In the genomic region with DNA sequence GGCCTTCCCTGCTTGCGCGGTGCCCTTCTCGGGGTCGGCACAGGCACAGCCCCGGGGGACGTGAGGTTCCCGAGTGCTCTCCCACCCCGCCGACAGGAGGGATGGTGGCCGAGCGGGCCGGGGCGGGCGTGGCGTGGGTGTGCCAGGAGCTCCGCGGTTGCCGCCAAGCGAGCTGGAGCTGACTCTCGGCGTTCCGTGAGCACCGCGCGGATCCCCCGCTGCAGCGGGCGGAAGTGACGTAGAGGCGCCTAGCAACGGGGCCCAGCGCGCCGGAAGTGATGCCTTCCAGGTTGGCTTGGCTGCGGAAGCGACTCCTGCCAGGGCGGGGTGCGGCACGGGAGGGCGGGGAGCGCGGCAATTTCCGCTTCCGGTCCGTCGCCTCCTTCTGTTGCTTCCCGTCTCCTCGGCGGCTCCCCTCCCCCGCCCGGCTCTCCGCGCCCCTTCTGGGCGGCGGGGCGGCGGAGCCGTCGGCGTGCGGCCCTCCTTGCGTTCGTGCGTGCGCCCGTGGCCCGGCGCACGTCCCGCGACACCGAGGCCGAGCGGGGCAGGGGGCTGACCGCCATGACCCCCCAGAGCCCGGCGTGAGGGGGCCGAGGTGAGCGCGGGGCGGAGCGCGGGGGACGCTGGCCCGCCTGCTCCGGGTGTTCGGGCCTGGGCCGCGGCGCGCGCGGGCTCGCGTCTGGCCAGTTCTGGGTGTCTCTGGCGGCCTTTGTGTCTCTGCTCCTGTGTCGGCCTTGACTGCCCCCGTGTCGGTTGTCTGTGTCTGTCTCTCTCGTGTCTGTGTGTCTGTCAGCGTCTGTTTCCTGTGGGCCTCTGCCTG, we compare ENCODE assay signal across 1 cellular context.
TF ChIP-seq lines count a peak whose summit lies in the region.

A gene (plus strand): TSS at position 386 of the 820 bp plus-strand sequence. CDS start 3,402 bp downstream, outside the sequence.

TF ChIP-seq in HepG2, 621 proteins besides CTCF, POLR2A, EP300 and RAD21 (continued from another document and continues in another):
- TF ChIP-seq, protein P1, sequence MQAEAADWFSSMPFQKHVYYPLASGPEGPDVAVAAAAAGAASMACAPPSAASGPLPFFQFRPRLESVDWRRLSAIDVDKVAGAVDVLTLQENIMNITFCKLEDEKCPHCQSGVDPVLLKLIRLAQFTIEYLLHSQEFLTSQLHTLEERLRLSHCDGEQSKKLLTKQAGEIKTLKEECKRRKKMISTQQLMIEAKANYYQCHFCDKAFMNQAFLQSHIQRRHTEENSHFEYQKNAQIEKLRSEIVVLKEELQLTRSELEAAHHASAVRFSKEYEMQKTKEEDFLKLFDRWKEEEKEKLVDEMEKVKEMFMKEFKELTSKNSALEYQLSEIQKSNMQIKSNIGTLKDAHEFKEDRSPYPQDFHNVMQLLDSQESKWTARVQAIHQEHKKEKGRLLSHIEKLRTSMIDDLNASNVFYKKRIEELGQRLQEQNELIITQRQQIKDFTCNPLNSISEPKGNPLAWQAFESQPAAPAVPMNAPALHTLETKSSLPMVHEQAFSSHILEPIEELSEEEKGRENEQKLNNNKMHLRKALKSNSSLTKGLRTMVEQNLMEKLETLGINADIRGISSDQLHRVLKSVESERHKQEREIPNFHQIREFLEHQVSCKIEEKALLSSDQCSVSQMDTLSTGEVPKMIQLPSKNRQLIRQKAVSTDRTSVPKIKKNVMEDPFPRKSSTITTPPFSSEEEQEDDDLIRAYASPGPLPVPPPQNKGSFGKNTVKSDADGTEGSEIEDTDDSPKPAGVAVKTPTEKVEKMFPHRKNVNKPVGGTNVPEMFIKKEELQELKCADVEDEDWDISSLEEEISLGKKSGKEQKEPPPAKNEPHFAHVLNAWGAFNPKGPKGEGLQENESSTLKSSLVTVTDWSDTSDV (CRISPR knock-in tag; IDR thresholded peaks at IDR 0.05) = no peak
- TF ChIP-seq AGO2 (optimal IDR thresholded peaks at IDR 0.05; ENCODE audit: low read depth, low read length) (peak; percentile 99), KAT8 (CRISPR knock-in tag; IDR thresholded peaks at IDR 0.05) (peak; percentile 95), ZNF138 (CRISPR knock-in tag; IDR thresholded peaks at IDR 0.05; ENCODE audit: low read depth) (peak; percentile 63; the same call in 1 of the 2 replicates), POLR2AphosphoS5 (IDR thresholded peaks at IDR 0.05; ENCODE audit: low read depth, low read length) (peak; percentile 77), ETV5 (CRISPR knock-in tag; IDR thresholded peaks at IDR 0.05; ENCODE audit: borderline replicate concordance) (peak; percentile 92), JUND (CRISPR knock-in tag; IDR thresholded peaks at IDR 0.05) (no peak), SP1 (IDR thresholded peaks at IDR 0.05) (no peak), SP1 (CRISPR knock-in tag; IDR thresholded peaks at IDR 0.05) (0 out of 2 replicates have a peak, but pooled peaks have one; percentile 59), GATAD1 (CRISPR knock-in tag; IDR thresholded peaks at IDR 0.05) (peak; percentile 95), ZNF670 (CRISPR knock-in tag; IDR thresholded peaks at IDR 0.05; ENCODE audit: borderline replicate concordance) (peak; percentile 65; the same call in 1 of the 2 replicates), ZNF343 (CRISPR knock-in tag; IDR thresholded peaks at IDR 0.05) (peak; percentile 61; the same call in 1 of the 2 replicates), ZSCAN25 (CRISPR knock-in tag; IDR thresholded peaks at IDR 0.05) (peak; percentile 79), ZNF556 (CRISPR knock-in tag; IDR thresholded peaks at IDR 0.05; ENCODE audit: borderline replicate concordance) (peak; percentile 25; the same call in 1 of the 2 replicates), ZNF878 (CRISPR knock-in tag; IDR thresholded peaks at IDR 0.05) (no peak), HDAC1 (CRISPR knock-in tag; IDR thresholded peaks at IDR 0.05) (peak; percentile 89), SRF (IDR thresholded peaks at IDR 0.05; ENCODE audit: low read depth, low read length) (peak; percentile 38; the same call in 1 of the 2 replicates), SP4 (CRISPR knock-in tag; IDR thresholded peaks at IDR 0.05) (peak; percentile 61; the same call in 1 of the 2 replicates), RXRB (CRISPR knock-in tag; IDR thresholded peaks at IDR 0.05; ENCODE audit: borderline replicate concordance) (peak; percentile 44), ZMYM4 (CRISPR knock-in tag; IDR thresholded peaks at IDR 0.05) (peak; percentile 57; the same call in 1 of the 2 replicates), HOXD1 (CRISPR knock-in tag; IDR thresholded peaks at IDR 0.05) (0 out of 2 replicates have a peak, but pooled peaks have one; percentile 69), TCF7 (IDR thresholded peaks at IDR 0.05; ENCODE audit: low read depth) (no peak), ESRRA (CRISPR knock-in tag; IDR thresholded peaks at IDR 0.05; ENCODE audit: low read depth) (0 out of 2 replicates have a peak, but pooled peaks have one; percentile 43), SETDB1 (CRISPR knock-in tag; IDR thresholded peaks at IDR 0.05; ENCODE audit: borderline replicate concordance) (no peak), GABPA (IDR thresholded peaks at IDR 0.05; ENCODE audit: low read depth, low read length) (peak; percentile 92), GABPA (CRISPR knock-in tag; IDR thresholded peaks at IDR 0.05; ENCODE audit: low read depth) (peak; percentile 93)
- TF ChIP-seq, protein P2, sequence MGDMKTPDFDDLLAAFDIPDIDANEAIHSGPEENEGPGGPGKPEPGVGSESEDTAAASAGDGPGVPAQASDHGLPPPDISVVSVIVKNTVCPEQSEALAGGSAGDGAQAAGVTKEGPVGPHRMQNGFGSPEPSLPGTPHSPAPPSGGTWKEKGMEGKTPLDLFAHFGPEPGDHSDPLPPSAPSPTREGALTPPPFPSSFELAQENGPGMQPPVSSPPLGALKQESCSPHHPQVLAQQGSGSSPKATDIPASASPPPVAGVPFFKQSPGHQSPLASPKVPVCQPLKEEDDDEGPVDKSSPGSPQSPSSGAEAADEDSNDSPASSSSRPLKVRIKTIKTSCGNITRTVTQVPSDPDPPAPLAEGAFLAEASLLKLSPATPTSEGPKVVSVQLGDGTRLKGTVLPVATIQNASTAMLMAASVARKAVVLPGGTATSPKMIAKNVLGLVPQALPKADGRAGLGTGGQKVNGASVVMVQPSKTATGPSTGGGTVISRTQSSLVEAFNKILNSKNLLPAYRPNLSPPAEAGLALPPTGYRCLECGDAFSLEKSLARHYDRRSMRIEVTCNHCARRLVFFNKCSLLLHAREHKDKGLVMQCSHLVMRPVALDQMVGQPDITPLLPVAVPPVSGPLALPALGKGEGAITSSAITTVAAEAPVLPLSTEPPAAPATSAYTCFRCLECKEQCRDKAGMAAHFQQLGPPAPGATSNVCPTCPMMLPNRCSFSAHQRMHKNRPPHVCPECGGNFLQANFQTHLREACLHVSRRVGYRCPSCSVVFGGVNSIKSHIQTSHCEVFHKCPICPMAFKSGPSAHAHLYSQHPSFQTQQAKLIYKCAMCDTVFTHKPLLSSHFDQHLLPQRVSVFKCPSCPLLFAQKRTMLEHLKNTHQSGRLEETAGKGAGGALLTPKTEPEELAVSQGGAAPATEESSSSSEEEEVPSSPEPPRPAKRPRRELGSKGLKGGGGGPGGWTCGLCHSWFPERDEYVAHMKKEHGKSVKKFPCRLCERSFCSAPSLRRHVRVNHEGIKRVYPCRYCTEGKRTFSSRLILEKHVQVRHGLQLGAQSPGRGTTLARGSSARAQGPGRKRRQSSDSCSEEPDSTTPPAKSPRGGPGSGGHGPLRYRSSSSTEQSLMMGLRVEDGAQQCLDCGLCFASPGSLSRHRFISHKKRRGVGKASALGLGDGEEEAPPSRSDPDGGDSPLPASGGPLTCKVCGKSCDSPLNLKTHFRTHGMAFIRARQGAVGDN (CRISPR knock-in tag; IDR thresholded peaks at IDR 0.05) = peak; percentile 92
- TF ChIP-seq, protein P3, sequence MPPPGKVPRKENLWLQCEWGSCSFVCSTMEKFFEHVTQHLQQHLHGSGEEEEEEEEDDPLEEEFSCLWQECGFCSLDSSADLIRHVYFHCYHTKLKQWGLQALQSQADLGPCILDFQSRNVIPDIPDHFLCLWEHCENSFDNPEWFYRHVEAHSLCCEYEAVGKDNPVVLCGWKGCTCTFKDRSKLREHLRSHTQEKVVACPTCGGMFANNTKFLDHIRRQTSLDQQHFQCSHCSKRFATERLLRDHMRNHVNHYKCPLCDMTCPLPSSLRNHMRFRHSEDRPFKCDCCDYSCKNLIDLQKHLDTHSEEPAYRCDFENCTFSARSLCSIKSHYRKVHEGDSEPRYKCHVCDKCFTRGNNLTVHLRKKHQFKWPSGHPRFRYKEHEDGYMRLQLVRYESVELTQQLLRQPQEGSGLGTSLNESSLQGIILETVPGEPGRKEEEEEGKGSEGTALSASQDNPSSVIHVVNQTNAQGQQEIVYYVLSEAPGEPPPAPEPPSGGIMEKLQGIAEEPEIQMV (CRISPR knock-in tag; IDR thresholded peaks at IDR 0.05; ENCODE audit: low read depth) = 0 out of 2 replicates have a peak, but pooled peaks have one; percentile 38
- TF ChIP-seq, protein P4, sequence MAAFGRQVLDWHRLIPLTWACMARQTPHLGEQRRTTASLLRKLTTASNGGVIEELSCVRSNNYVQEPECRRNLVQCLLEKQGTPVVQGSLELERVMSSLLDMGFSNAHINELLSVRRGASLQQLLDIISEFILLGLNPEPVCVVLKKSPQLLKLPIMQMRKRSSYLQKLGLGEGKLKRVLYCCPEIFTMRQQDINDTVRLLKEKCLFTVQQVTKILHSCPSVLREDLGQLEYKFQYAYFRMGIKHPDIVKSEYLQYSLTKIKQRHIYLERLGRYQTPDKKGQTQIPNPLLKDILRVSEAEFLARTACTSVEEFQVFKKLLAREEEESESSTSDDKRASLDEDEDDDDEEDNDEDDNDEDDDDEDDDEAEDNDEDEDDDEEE (CRISPR knock-in tag; IDR thresholded peaks at IDR 0.05) = no peak
- TF ChIP-seq, protein P5, sequence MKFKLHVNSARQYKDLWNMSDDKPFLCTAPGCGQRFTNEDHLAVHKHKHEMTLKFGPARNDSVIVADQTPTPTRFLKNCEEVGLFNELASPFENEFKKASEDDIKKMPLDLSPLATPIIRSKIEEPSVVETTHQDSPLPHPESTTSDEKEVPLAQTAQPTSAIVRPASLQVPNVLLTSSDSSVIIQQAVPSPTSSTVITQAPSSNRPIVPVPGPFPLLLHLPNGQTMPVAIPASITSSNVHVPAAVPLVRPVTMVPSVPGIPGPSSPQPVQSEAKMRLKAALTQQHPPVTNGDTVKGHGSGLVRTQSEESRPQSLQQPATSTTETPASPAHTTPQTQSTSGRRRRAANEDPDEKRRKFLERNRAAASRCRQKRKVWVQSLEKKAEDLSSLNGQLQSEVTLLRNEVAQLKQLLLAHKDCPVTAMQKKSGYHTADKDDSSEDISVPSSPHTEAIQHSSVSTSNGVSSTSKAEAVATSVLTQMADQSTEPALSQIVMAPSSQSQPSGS (CRISPR knock-in tag; IDR thresholded peaks at IDR 0.05) = peak; percentile 45; the same call in 1 of the 2 replicates
- TF ChIP-seq, protein P6, sequence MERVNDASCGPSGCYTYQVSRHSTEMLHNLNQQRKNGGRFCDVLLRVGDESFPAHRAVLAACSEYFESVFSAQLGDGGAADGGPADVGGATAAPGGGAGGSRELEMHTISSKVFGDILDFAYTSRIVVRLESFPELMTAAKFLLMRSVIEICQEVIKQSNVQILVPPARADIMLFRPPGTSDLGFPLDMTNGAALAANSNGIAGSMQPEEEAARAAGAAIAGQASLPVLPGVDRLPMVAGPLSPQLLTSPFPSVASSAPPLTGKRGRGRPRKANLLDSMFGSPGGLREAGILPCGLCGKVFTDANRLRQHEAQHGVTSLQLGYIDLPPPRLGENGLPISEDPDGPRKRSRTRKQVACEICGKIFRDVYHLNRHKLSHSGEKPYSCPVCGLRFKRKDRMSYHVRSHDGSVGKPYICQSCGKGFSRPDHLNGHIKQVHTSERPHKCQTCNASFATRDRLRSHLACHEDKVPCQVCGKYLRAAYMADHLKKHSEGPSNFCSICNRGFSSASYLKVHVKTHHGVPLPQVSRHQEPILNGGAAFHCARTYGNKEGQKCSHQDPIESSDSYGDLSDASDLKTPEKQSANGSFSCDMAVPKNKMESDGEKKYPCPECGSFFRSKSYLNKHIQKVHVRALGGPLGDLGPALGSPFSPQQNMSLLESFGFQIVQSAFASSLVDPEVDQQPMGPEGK (CRISPR knock-in tag; IDR thresholded peaks at IDR 0.05) = peak; percentile 83
- TF ChIP-seq, protein P7, sequence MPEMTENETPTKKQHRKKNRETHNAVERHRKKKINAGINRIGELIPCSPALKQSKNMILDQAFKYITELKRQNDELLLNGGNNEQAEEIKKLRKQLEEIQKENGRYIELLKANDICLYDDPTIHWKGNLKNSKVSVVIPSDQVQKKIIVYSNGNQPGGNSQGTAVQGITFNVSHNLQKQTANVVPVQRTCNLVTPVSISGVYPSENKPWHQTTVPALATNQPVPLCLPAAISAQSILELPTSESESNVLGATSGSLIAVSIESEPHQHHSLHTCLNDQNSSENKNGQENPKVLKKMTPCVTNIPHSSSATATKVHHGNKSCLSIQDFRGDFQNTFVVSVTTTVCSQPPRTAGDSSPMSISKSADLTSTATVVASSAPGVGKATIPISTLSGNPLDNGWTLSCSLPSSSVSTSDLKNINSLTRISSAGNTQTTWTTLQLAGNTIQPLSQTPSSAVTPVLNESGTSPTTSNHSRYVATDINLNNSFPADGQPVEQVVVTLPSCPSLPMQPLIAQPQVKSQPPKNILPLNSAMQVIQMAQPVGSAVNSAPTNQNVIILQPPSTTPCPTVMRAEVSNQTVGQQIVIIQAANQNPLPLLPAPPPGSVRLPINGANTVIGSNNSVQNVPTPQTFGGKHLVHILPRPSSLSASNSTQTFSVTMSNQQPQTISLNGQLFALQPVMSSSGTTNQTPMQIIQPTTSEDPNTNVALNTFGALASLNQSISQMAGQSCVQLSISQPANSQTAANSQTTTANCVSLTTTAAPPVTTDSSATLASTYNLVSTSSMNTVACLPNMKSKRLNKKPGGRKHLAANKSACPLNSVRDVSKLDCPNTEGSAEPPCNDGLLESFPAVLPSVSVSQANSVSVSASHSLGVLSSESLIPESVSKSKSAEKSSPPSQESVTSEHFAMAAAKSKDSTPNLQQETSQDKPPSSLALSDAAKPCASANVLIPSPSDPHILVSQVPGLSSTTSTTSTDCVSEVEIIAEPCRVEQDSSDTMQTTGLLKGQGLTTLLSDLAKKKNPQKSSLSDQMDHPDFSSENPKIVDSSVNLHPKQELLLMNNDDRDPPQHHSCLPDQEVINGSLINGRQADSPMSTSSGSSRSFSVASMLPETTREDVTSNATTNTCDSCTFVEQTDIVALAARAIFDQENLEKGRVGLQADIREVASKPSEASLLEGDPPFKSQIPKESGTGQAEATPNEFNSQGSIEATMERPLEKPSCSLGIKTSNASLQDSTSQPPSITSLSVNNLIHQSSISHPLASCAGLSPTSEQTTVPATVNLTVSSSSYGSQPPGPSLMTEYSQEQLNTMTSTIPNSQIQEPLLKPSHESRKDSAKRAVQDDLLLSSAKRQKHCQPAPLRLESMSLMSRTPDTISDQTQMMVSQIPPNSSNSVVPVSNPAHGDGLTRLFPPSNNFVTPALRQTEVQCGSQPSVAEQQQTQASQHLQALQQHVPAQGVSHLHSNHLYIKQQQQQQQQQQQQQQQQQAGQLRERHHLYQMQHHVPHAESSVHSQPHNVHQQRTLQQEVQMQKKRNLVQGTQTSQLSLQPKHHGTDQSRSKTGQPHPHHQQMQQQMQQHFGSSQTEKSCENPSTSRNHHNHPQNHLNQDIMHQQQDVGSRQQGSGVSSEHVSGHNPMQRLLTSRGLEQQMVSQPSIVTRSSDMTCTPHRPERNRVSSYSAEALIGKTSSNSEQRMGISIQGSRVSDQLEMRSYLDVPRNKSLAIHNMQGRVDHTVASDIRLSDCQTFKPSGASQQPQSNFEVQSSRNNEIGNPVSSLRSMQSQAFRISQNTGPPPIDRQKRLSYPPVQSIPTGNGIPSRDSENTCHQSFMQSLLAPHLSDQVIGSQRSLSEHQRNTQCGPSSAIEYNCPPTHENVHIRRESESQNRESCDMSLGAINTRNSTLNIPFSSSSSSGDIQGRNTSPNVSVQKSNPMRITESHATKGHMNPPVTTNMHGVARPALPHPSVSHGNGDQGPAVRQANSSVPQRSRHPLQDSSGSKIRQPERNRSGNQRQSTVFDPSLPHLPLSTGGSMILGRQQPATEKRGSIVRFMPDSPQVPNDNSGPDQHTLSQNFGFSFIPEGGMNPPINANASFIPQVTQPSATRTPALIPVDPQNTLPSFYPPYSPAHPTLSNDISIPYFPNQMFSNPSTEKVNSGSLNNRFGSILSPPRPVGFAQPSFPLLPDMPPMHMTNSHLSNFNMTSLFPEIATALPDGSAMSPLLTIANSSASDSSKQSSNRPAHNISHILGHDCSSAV (CRISPR knock-in tag; IDR thresholded peaks at IDR 0.05; ENCODE audit: borderline replicate concordance) = no peak
